ENCODE assay signal across 20 cellular contexts in the genomic region with DNA sequence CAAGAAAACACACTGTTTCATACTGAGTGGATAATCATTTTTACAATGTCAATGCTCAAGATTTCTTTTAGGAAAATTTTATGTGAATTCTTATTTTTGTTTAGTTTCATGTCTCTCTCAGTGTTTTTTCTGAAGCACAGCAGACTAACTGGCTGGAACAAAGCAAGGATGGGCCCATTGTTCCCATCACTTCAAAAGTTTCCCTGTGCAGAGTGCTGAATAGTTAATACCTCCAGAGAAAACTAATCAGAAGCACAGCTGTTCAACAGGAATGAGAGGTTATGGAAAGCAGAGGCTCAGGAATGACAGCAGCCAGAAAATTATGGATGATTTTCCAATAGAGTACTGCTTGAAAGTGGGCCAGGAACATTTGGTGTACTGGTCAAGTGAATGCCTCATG.
DNase-seq lines count a peak whose midpoint lies in the region; ATAC-seq, FAIRE-seq and TF ChIP-seq lines count a peak whose summit lies in the region.
"Had no signal": no experiment of that assay in that cellular context is flagged by ENCODE, and none has a peak within 500 bp of the region (broad histone marks: within the 10 kb centered on the region; RNA-seq: fewer than 3 reads in every experiment).

No MANE protein-coding gene starts in this region.

- H3K9ac ChIP-seq in GM23248, result no peak overlapping the region
- H3K9ac ChIP-seq in IMR-90 (ENCODE audit: low read depth, low read length), result no peak overlapping the region
- H3K9ac ChIP-seq in neural progenitor cell, result no peak overlapping the region
- no peak overlapping the region for H3K9ac ChIP-seq in smooth muscle cell (ENCODE audit: low read depth)
- H3K9ac ChIP-seq: BLaER1 treated with 17β-estradiol and CSF1 and Interleukin-3, amounts not matched to agents 10 nM and 100 nM had no signal

- H3K9me1 ChIP-seq in IMR-90 (ENCODE audit: insufficient read depth, low read length), result no peaks in the 10 kb centered on the region; the same call in 1 of the 2 replicates

- no peak overlapping the region for H3K27ac Mint-ChIP-seq in neural progenitor cell
- H3K27ac Mint-ChIP-seq: B cell; CD8-positive, alpha-beta T cell; GM23338; HFFc6; IgD-negative memory B cell had no signal

- H3K27me3 ChIP-seq in GM23248 (replicated peaks; ENCODE audit: insufficient read depth) (no peaks in the 10 kb centered on the region), IMR-90 (ENCODE audit: control insufficient read depth, insufficient read depth, low read length) (no peaks in the 10 kb centered on the region), neural progenitor cell (no peaks in the 10 kb centered on the region), smooth muscle cell (ENCODE audit: low read depth) (no peaks in the 10 kb centered on the region), pancreas (no peaks in the 10 kb centered on the region)
- H3K27me3 ChIP-seq: BLaER1 treated with 17β-estradiol and CSF1 and Interleukin-3, amounts not matched to agents 10 nM and 100 nM had no signal

- H3K79me2 ChIP-seq in GM23248 (ENCODE audit: insufficient read depth), result no peaks in the 10 kb centered on the region
- no peaks in the 10 kb centered on the region for H3K79me2 ChIP-seq in neural progenitor cell (ENCODE audit: low read depth)
- H3K79me2 ChIP-seq in smooth muscle cell (ENCODE audit: low read depth), result no peaks in the 10 kb centered on the region

- H2AFZ ChIP-seq in GM23248 (peak overlapping the region; percentile 18; the same call in 1 of the 2 replicates), IMR-90 (replicated peaks; ENCODE audit: low read length, poor library complexity) (no peak overlapping the region), neural progenitor cell (replicated peaks) (peak overlapping the region; percentile 14), smooth muscle cell (ENCODE audit: low read depth) (no peak overlapping the region)
- H2AFZ ChIP-seq: GM23338 had no signal

- H3K9me3 ChIP-seq in GM23248 (ENCODE audit: low read depth), result no peaks in the 10 kb centered on the region
- no peaks in the 10 kb centered on the region for H3K9me3 ChIP-seq in IMR-90 (ENCODE audit: control insufficient read depth, insufficient read depth, low read length)
- H3K9me3 ChIP-seq in neural progenitor cell (ENCODE audit: low read depth), result peaks cover 6% of the 10 kb centered on the region
- H3K9me3 ChIP-seq in smooth muscle cell (replicated peaks; ENCODE audit: low read depth), result no peaks in the 10 kb centered on the region
- H3K9me3 ChIP-seq in pancreas, result no peaks in the 10 kb centered on the region

- intact Hi-C loops in IMR-90 (cut with micrococcal nuclease), result no loop called here
- intact Hi-C loops in pancreas (cut with DNase I), result no loop called here

- peak overlapping the region; percentile 27; the same call in 1 of the 2 replicates for H3K18ac ChIP-seq in IMR-90 (ENCODE audit: low read depth, low read length)

- H4K5ac ChIP-seq in IMR-90 (ENCODE audit: low read depth, low read length), result no peak overlapping the region

- TF ChIP-seq CTCF in IMR-90 (conservative IDR thresholded peaks at IDR 0.05; ENCODE audit: low read depth, low read length), result no peak
- no peak for TF ChIP-seq CTCF in neural progenitor cell (IDR thresholded peaks at IDR 0.05)
- TF ChIP-seq CTCF in smooth muscle cell (IDR thresholded peaks at IDR 0.05; ENCODE audit: borderline replicate concordance, insufficient read depth, poor library complexity, severe bottlenecking), result no peak
- TF ChIP-seq CTCF in pancreas (IDR thresholded peaks at IDR 0.05), result no peak

- dilution Hi-C loops in IMR-90 (cut with HindIII; ENCODE audit: low sequenced_read_pairs, unreplicated experiment), result no loop called here

- no peak overlapping the region for H3K56ac ChIP-seq in IMR-90 (ENCODE audit: extremely low read depth, insufficient read depth, low read length)

- H3K4me3 ChIP-seq in GM23248, result no peak overlapping the region
- no peak overlapping the region for H3K4me3 ChIP-seq in IMR-90 (ENCODE audit: insufficient read depth, low read depth, low read length)
- no peak overlapping the region for H3K4me3 ChIP-seq in neural progenitor cell
- H3K4me3 ChIP-seq in smooth muscle cell, result no peak overlapping the region
- no peak overlapping the region for H3K4me3 ChIP-seq in pancreas
- H3K4me3 ChIP-seq: BLaER1 treated with 17β-estradiol and CSF1 and Interleukin-3, amounts not matched to agents 10 nM and 100 nM; GM23338 had no signal

- CTCF ChIA-PET in IMR-90 (lab: Yijun Ruan, JAX), result no interaction called here

- H3K4me2 ChIP-seq in GM23248 (ENCODE audit: unreplicated experiment), result no peak overlapping the region
- no peak overlapping the region for H3K4me2 ChIP-seq in IMR-90 (ENCODE audit: low read depth, low read length)
- peak overlapping the region; percentile 29 for H3K4me2 ChIP-seq in neural progenitor cell
- H3K4me2 ChIP-seq in smooth muscle cell, result no peak overlapping the region
- H3K4me2 ChIP-seq: BLaER1 treated with 17β-estradiol and CSF1 and Interleukin-3, amounts not matched to agents 10 nM and 100 nM; GM23338 had no signal

- H3K4me3 Mint-ChIP-seq in neural progenitor cell, result no peak overlapping the region
- H3K4me3 Mint-ChIP-seq: B cell; CD8-positive, alpha-beta T cell; GM23338; HFFc6; IgD-negative memory B cell had no signal

- no peak overlapping the region for H3K27ac ChIP-seq in GM23248
- H3K27ac ChIP-seq in IMR-90 (ENCODE audit: insufficient read depth, low read length), result no peak overlapping the region
- H3K27ac ChIP-seq in neural progenitor cell, result no peak overlapping the region
- no peak overlapping the region for H3K27ac ChIP-seq in smooth muscle cell (ENCODE audit: low read depth)
- H3K27ac ChIP-seq in pancreas, result no peak overlapping the region
- H3K27ac ChIP-seq: BLaER1 treated with 17β-estradiol and CSF1 and Interleukin-3, amounts not matched to agents 10 nM and 100 nM had no signal

- H2BK5ac ChIP-seq in IMR-90 (ENCODE audit: low read depth, low read length, poor library complexity, severe bottlenecking), result no peak overlapping the region

- in situ Hi-C loops in GM23248 (cut with MboI), result no loop called here
- in situ Hi-C loops in IMR-90 (cut with MboI; ENCODE audit: low sequenced_read_pairs), result no loop called here

- H2BK120ac ChIP-seq in IMR-90 (ENCODE audit: low read depth, low read length), result peak overlapping the region; percentile 61

- H2AK9ac ChIP-seq in IMR-90 (replicated peaks; ENCODE audit: low read depth, low read length, poor library complexity), result no peak overlapping the region

- DNase-seq in GM23248 (no peak), IMR-90 (no peak), dermis microvascular lymphatic vessel endothelial cell (ENCODE audit: low read depth in 2 of 2) (peak; percentile 38 to 56), neural progenitor cell (ENCODE audit: low spot score) (peak; percentile 36), OCI-M1 (lab: John Stamatoyannopoulos, UW) (no peak), smooth muscle cell (lab: John Stamatoyannopoulos, UW; ENCODE audit: unreplicated experiment) (no peak), pancreas (no peak)
- DNase-seq: Calu3; CD8-positive, alpha-beta T cell; DMS79 treated with DMSO at 0.1 percent for 48 hours; GF-D8; H7; HFFc6 had no signal

- H3K4me1 Mint-ChIP-seq in neural progenitor cell, result peaks cover 12% of the 10 kb centered on the region
- H3K4me1 Mint-ChIP-seq: B cell, GM23338, IgD-negative memory B cell had no signal

- no peaks in the 10 kb centered on the region for H3K27me3 Mint-ChIP-seq in neural progenitor cell (ENCODE audit: insufficient read depth, low read depth)
- H3K27me3 Mint-ChIP-seq: IgD-negative memory B cell had no signal

- peaks cover 22% of the 10 kb centered on the region for H3K4me1 ChIP-seq in GM23248 (ENCODE audit: insufficient read depth)
- peaks cover 3% of the 10 kb centered on the region; the same call in 1 of the 2 replicates for H3K4me1 ChIP-seq in IMR-90 (ENCODE audit: control insufficient read depth, insufficient read depth, low read length)
- peaks cover 21% of the 10 kb centered on the region for H3K4me1 ChIP-seq in neural progenitor cell
- H3K4me1 ChIP-seq in smooth muscle cell (ENCODE audit: low read depth), result peaks cover 6% of the 10 kb centered on the region
- no peaks in the 10 kb centered on the region for H3K4me1 ChIP-seq in pancreas
- H3K4me1 ChIP-seq: BLaER1 treated with 17β-estradiol and CSF1 and Interleukin-3, amounts not matched to agents 10 nM and 100 nM had no signal

- ATAC-seq in IMR-90 (ENCODE audit: low read depth) (no peak), pancreas (no peak), GM19023 (IDR thresholded peaks at IDR 0.05; ENCODE audit: unreplicated experiment) (no peak)
- ATAC-seq: CD8-positive, alpha-beta T cell; GM23338; HCT116 had no signal

- H3K4ac ChIP-seq in IMR-90 (ENCODE audit: low read depth, low read length), result peak overlapping the region; percentile 35; the same call in 1 of the 2 replicates

- BruUV-seq in IMR-90 (replicated peaks; lab: Mats Ljungman, UMichigan), result no TSS peak

- TF ChIP-seq RAD21 in IMR-90 (IDR thresholded peaks at IDR 0.05; ENCODE audit: low read length), result no peak

- peak overlapping the region; percentile 83 for H3K14ac ChIP-seq in IMR-90 (replicated peaks; ENCODE audit: low read depth, low read length)

- peaks cover 12% of the 10 kb centered on the region for H3K9me3 Mint-ChIP-seq in neural progenitor cell

- FAIRE-seq in pancreas (lab: Jason Lieb, UNC), result no peak
- FAIRE-seq: GM19239 had no signal

- H2BK20ac ChIP-seq in IMR-90 (ENCODE audit: low read depth, low read length), result peak overlapping the region; percentile 62; the same call in 1 of the 2 replicates

- H4K8ac ChIP-seq in IMR-90 (ENCODE audit: low read depth in 2 of 2, low read length in 2 of 2), result peak overlapping the region in 1 of 2 experiments; percentile 69; a peak in 1 of 4 replicates

- H3K9me2 ChIP-seq in GM23248 (ENCODE audit: insufficient read depth), result no peaks in the 10 kb centered on the region

- H3K23ac ChIP-seq in IMR-90 (ENCODE audit: low read depth, low read length), result no peak overlapping the region

- no peaks in the 10 kb centered on the region for H3K79me1 ChIP-seq in IMR-90 (ENCODE audit: low read depth in 1 of 2, low read length in 2 of 2)

- H2BK15ac ChIP-seq in IMR-90 (ENCODE audit: low read depth, low read length), result peak overlapping the region; percentile 85; the same call in 2 of the 3 replicates

- no peak overlapping the region for H2AK5ac ChIP-seq in IMR-90 (ENCODE audit: low read depth, low read length)

- H3K36me3 ChIP-seq in GM23248 (ENCODE audit: low read depth), result no peaks in the 10 kb centered on the region
- no peaks in the 10 kb centered on the region for H3K36me3 ChIP-seq in IMR-90 (ENCODE audit: control insufficient read depth, insufficient read depth, low read length)
- H3K36me3 ChIP-seq in neural progenitor cell, result no peaks in the 10 kb centered on the region
- no peaks in the 10 kb centered on the region for H3K36me3 ChIP-seq in smooth muscle cell (ENCODE audit: low read depth)
- no peaks in the 10 kb centered on the region for H3K36me3 ChIP-seq in pancreas
- H3K36me3 ChIP-seq: BLaER1 treated with 17β-estradiol and CSF1 and Interleukin-3, amounts not matched to agents 10 nM and 100 nM had no signal

- no peaks in the 10 kb centered on the region for H3K36me3 Mint-ChIP-seq in neural progenitor cell
- H3K36me3 Mint-ChIP-seq: CD8-positive, alpha-beta T cell had no signal

- POLR2A ChIA-PET in IMR-90 (lab: Charles Lee; ENCODE audit: unreplicated experiment), result no interaction called here

- TF ChIP-seq POLR2A in IMR-90 (IDR thresholded peaks at IDR 0.05; ENCODE audit: low read depth, low read length), result no peak

- H4K91ac ChIP-seq in IMR-90 (ENCODE audit: insufficient read depth, low read depth, low read length), result peak overlapping the region; percentile 28; the same call in 1 of the 2 replicates

- peaks cover 11% of the 10 kb centered on the region for H3F3A ChIP-seq in GM23248 (ENCODE audit: insufficient read depth)
- peaks cover 5% of the 10 kb centered on the region for H3F3A ChIP-seq in neural progenitor cell (ENCODE audit: low read depth)
- H3F3A ChIP-seq in smooth muscle cell (ENCODE audit: low read depth), result no peaks in the 10 kb centered on the region

- no peaks in the 10 kb centered on the region for H4K20me1 ChIP-seq in GM23248 (ENCODE audit: insufficient read depth)
- H4K20me1 ChIP-seq in IMR-90 (ENCODE audit: insufficient read depth, low read length), result no peaks in the 10 kb centered on the region
- H4K20me1 ChIP-seq in neural progenitor cell (ENCODE audit: low read depth), result no peaks in the 10 kb centered on the region
- H4K20me1 ChIP-seq in smooth muscle cell (ENCODE audit: low read depth), result no peaks in the 10 kb centered on the region
- H4K20me1 ChIP-seq: BLaER1 treated with 17β-estradiol and CSF1 and Interleukin-3, amounts not matched to agents 10 nM and 100 nM had no signal

Comparison
In these comparisons a context has a peak if more than half of its experiments do, and no peak if none do; other contexts are left out.
1. DNase-seq: peak in dermis microvascular lymphatic vessel endothelial cell (2 of 2) and neural progenitor cell (single experiment); none in GM23248 (single experiment), IMR-90 (single experiment), OCI-M1 (single experiment), smooth muscle cell (single experiment) and pancreas (0 of 6).
2. H2AFZ ChIP-seq: peak in GM23248 (single experiment) and neural progenitor cell (single experiment); none in IMR-90 (single experiment) and smooth muscle cell (single experiment).